Comparison of ENCODE assay signal across 26 cellular contexts in genomic region chr6:129007819-129008218, GRCh38.
"Had no signal": no experiment of that assay in that cellular context is flagged by ENCODE, and none has a peak within 500 bp of the region (broad histone marks: within the 10 kb centered on the region; RNA-seq: fewer than 3 reads in every experiment).

No MANE protein-coding gene starts in this region.

- H3K4me3 ChIP-seq: colonic mucosa, gastroesophageal sphincter, heart left ventricle, hepatocyte, left lung, lower lobe of right lung, skin epidermis, spleen, thoracic aorta, tibial nerve, upper lobe of right lung, uterus had no signal

- H3K4me1 ChIP-seq: colonic mucosa, left lung, lower lobe of right lung, parathyroid adenoma, spleen, upper lobe of right lung, uterus had no signal

- H3K9me3 ChIP-seq: colonic mucosa, gastroesophageal sphincter, heart left ventricle, left lung, lower lobe of right lung, spleen, thoracic aorta, tibial nerve, upper lobe of right lung, uterus had no signal

- ATAC-seq: esophagus mucosa; gastroesophageal sphincter; left lung; lower lobe of right lung; naive thymus-derived CD8-positive, alpha-beta T cell; upper lobe of right lung had no signal

- H3K4me3 Mint-ChIP-seq: dendritic cell treated with granulocyte-macrophage colony-stimulating factor and Interleukin-4, amounts not matched to agents 40 ng/mL and 50 ng/mL, for 4 days; endodermal cell; naive thymus-derived CD8-positive, alpha-beta T cell; nephron progenitor cell; stimulated activated memory B cell treated with anti-CD40 and anti-IgM and Interleukin-4, amounts not matched to agents 10 μg/mL and 1 μg/mL and 100 μg/mL, for 72 hours; stimulated activated naive CD8-positive, alpha-beta T cell treated with anti-CD3 and anti-CD28 coated beads, Interleukin-15, Interleukin-2, amounts not matched to agents 100 ng/mL and 50 ng/mL, for 24 hours had no signal

- H3K36me3 Mint-ChIP-seq: naive thymus-derived CD8-positive, alpha-beta T cell; stimulated activated memory B cell treated with anti-CD40 and anti-IgM and Interleukin-4, amounts not matched to agents 10 μg/mL and 1 μg/mL and 100 μg/mL, for 72 hours had no signal

- H3K79me2 ChIP-seq: hepatocyte, parathyroid adenoma had no signal

- H3K9me3 Mint-ChIP-seq: dendritic cell treated with granulocyte-macrophage colony-stimulating factor and Interleukin-4, amounts not matched to agents 40 ng/mL and 50 ng/mL, for 4 days; endodermal cell; naive thymus-derived CD8-positive, alpha-beta T cell; nephron progenitor cell; stimulated activated memory B cell treated with anti-CD40 and anti-IgM and Interleukin-4, amounts not matched to agents 10 μg/mL and 1 μg/mL and 100 μg/mL, for 72 hours; stimulated activated naive CD8-positive, alpha-beta T cell treated with anti-CD3 and anti-CD28 coated beads, Interleukin-15, Interleukin-2, amounts not matched to agents 100 ng/mL and 50 ng/mL, for 24 hours had no signal

- H3K4me1 Mint-ChIP-seq: naive thymus-derived CD8-positive, alpha-beta T cell; stimulated activated memory B cell treated with anti-CD40 and anti-IgM and Interleukin-4, amounts not matched to agents 10 μg/mL and 1 μg/mL and 100 μg/mL, for 72 hours had no signal

- H3K27ac Mint-ChIP-seq: dendritic cell treated with granulocyte-macrophage colony-stimulating factor and Interleukin-4, amounts not matched to agents 40 ng/mL and 50 ng/mL, for 4 days; endodermal cell; naive thymus-derived CD8-positive, alpha-beta T cell; nephron progenitor cell; progenitor cell of endocrine pancreas; stimulated activated memory B cell treated with anti-CD40 and anti-IgM and Interleukin-4, amounts not matched to agents 10 μg/mL and 1 μg/mL and 100 μg/mL, for 72 hours; stimulated activated naive CD8-positive, alpha-beta T cell treated with anti-CD3 and anti-CD28 coated beads, Interleukin-15, Interleukin-2, amounts not matched to agents 100 ng/mL and 50 ng/mL, for 24 hours had no signal

- H3K9ac ChIP-seq: parathyroid adenoma had no signal

- H3K27me3 Mint-ChIP-seq: dendritic cell treated with granulocyte-macrophage colony-stimulating factor and Interleukin-4, amounts not matched to agents 40 ng/mL and 50 ng/mL, for 4 days; progenitor cell of endocrine pancreas; stimulated activated memory B cell treated with anti-CD40 and anti-IgM and Interleukin-4, amounts not matched to agents 10 μg/mL and 1 μg/mL and 100 μg/mL, for 72 hours; stimulated activated naive CD8-positive, alpha-beta T cell treated with anti-CD3 and anti-CD28 coated beads, Interleukin-15, Interleukin-2, amounts not matched to agents 100 ng/mL and 50 ng/mL, for 24 hours had no signal

- H3K27me3 ChIP-seq: colonic mucosa, gastroesophageal sphincter, heart left ventricle, hepatocyte, left lung, spleen, tibial nerve, upper lobe of right lung, uterus had no signal

- DNase-seq: colonic mucosa; effector CD8-positive, alpha-beta T cell; endodermal cell; foreskin fibroblast; heart left ventricle; kidney; left lung; lower lobe of right lung; naive thymus-derived CD8-positive, alpha-beta T cell; nephron progenitor cell; spleen; stimulated activated CD4-positive, alpha-beta T cell treated with anti-CD3 and anti-CD28 coated beads, Interleukin-4, amount 100 ng/mL, for 4 hours; upper lobe of right lung; uterus had no signal

- H3K27ac ChIP-seq: colonic mucosa, epithelial cell of prostate, gastroesophageal sphincter, hepatocyte, left lung, lower lobe of right lung, parathyroid adenoma, skin epidermis, spleen, thoracic aorta, tibial nerve, upper lobe of right lung had no signal

- H3K36me3 ChIP-seq: colonic mucosa, gastroesophageal sphincter, heart left ventricle, left lung, lower lobe of right lung, spleen, thoracic aorta, tibial nerve, upper lobe of right lung, uterus had no signal

- H3K4me2 ChIP-seq: hepatocyte had no signal

- H2AFZ ChIP-seq: hepatocyte, parathyroid adenoma had no signal
